11 cellular contexts compared by ENCODE assay signal in the genomic region with DNA sequence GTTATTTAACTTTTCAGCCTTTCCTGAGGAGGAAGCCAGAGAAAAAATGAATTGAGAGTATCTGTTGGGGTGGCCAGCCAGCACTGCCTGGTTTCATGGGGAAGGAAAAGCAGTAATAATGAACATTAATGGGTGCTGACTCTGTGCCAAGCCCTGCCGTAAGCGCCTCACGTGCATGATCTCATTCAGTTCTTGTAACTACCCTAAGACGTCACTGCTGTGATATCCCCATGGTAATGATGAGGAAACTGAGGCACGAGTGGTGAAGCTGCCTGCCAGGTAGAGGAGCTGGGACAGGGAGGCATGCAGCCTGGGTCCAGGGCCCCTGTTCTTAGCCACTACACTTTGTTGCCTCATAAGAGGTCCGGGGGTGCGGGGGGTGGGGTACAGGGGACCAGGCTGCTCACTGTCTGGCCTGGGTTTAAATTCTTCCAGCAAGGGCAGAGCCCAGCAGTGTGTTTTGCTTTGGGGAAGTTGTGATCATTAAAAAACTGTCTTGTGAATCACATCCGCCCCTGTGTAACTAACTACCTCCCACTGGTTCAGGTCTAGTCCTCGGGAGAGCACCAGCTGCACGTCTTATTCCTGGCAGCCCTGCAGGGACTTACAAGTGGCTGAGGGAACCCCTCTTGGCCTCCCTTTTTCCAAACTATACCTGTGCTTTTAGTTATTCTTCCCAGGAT.
DNase-seq lines count a peak whose midpoint lies in the region; ATAC-seq, FAIRE-seq and TF ChIP-seq lines count a peak whose summit lies in the region.
"Had no signal": no experiment of that assay in that cellular context is flagged by ENCODE, and none has a peak within 500 bp of the region (broad histone marks: within the 10 kb centered on the region; RNA-seq: fewer than 3 reads in every experiment).

No MANE protein-coding gene starts in this region.

- peaks cover 6% of the 10 kb centered on the region for H3K9me3 Mint-ChIP-seq in mesothelial cell of epicardium

- intact Hi-C loops in Right ventricle myocardium superior (cut with DNase I), result no loop called here

- H3K4me3 Mint-ChIP-seq in mesothelial cell of epicardium, result no peak overlapping the region

- H3K27me3 ChIP-seq in RWPE2 (ENCODE audit: insufficient read depth, poor library complexity, severe bottlenecking), result no peaks in the 10 kb centered on the region
- H3K27me3 ChIP-seq: neutrophil had no signal

- no peak for FAIRE-seq in urothelium cell line (lab: Jason Lieb, UNC)
- FAIRE-seq: HTR-8/SVneo had no signal

- no peak overlapping the region for H3K4me3 ChIP-seq in RWPE2 (ENCODE audit: severe bottlenecking)

- no peaks in the 10 kb centered on the region for H3K27me3 Mint-ChIP-seq in mesothelial cell of epicardium (ENCODE audit: low read depth)

- H3K27ac Mint-ChIP-seq in mesothelial cell of epicardium, result peak overlapping the region; percentile 92

- no peak for TF ChIP-seq CTCF in RWPE2 (IDR thresholded peaks at IDR 0.05; ENCODE audit: poor library complexity, severe bottlenecking)
- TF ChIP-seq CTCF in mesothelial cell of epicardium (IDR thresholded peaks at IDR 0.05; ENCODE audit: unreplicated experiment), result no peak

- H3K27ac ChIP-seq in RWPE2 (ENCODE audit: poor library complexity, severe bottlenecking), result peak overlapping the region; percentile 11
- H3K27ac ChIP-seq: neutrophil had no signal

- DNase-seq in GDM1 (lab: John Stamatoyannopoulos, UW) (peak; percentile 48), RWPE2 (ENCODE audit: low spot score) (no peak), mesothelial cell of epicardium (ENCODE audit: low spot score in 2 of 2, unreplicated experiment in 2 of 2) (no peak), urothelium cell line (ENCODE audit: low spot score) (no peak), Right ventricle myocardium superior (no peak), AG08396 (ENCODE audit: low spot score) (no peak), NCI-H526 (lab: John Stamatoyannopoulos, UW) (no peak)
- DNase-seq: DMS53 had no signal

- H3K36me3 ChIP-seq in RWPE2 (ENCODE audit: low read depth), result peaks cover 24% of the 10 kb centered on the region
- H3K36me3 ChIP-seq: neutrophil had no signal

- peak; percentile 8 for ATAC-seq in HG03354 (IDR thresholded peaks at IDR 0.05; ENCODE audit: poor library complexity, severe bottlenecking, unreplicated experiment)
- no peak; the same call in 2 of the 3 replicates for ATAC-seq in RWPE2 (ENCODE audit: low read depth)
- no peak for ATAC-seq in Right ventricle myocardium superior (ENCODE audit: poor library complexity)

- peaks cover 28% of the 10 kb centered on the region for H3K4me1 Mint-ChIP-seq in mesothelial cell of epicardium

- H3K36me3 Mint-ChIP-seq in mesothelial cell of epicardium, result peaks cover 18% of the 10 kb centered on the region

- no peaks in the 10 kb centered on the region for H3K9me3 ChIP-seq in RWPE2 (ENCODE audit: severe bottlenecking)
- H3K9me3 ChIP-seq: neutrophil had no signal

- H3K4me1 ChIP-seq in RWPE2 (ENCODE audit: insufficient read depth, poor library complexity, severe bottlenecking), result peaks cover 4% of the 10 kb centered on the region
